Comparison of ENCODE assay signal across 8 cellular contexts in genomic region chr17:78421534-78422266, GRCh38. TPM values are rescaled to one million over a fixed set of nuclear protein-coding genes. Genes with fewer than 3 reads are reported as not detected.
A peak's percentile ranks its signal among the peaks of the same experiment; 100 is the strongest.
DNase-seq lines count a peak whose midpoint lies in the region; ATAC-seq and TF ChIP-seq lines count a peak whose summit lies in the region.

No MANE protein-coding gene starts in this region.

- DNase-seq in NCI-H1436 (lab: John Stamatoyannopoulos, UW) (peak; percentile 74), NCI-H1436 treated with DMSO at 0.1 percent for 48 hours (lab: John Stamatoyannopoulos, UW) (no peak), NCI-H128 (lab: John Stamatoyannopoulos, UW; ENCODE audit: unreplicated experiment) (peak; percentile 9), WERI-Rb-1 (peak; percentile 87), MCF 10A (ENCODE audit: unreplicated experiment) (peak; percentile 70), immature natural killer cell (peak; percentile 56 to 68 (median 60))
- DNase-seq in stimulated activated CD4-positive, alpha-beta T cell treated with anti-CD3 and anti-CD28 coated beads, Interleukin-15, amount 100 ng/mL, for 24 hours, result peak; percentile 80

- H3K9me3 Mint-ChIP-seq in MCF 10A (ENCODE audit: unreplicated experiment) (no peaks in the 10 kb centered on the region), immature natural killer cell (no peaks in the 10 kb centered on the region)

- H3K4me3 Mint-ChIP-seq in MCF 10A (ENCODE audit: unreplicated experiment), result no peak overlapping the region
- no peak overlapping the region for H3K4me3 Mint-ChIP-seq in immature natural killer cell

- POLR2A ChIA-PET in MCF 10A (lab: Yijun Ruan, JAX), result interaction anchor here (0.7 to 3.0 kb wide), 12 partner anchors 18 to 170 kb away, joined by 3 to 21 read pairs (median 4); no protein-coding TSS in a partner anchor

- no TSS peak for BruUV-seq in MCF 10A (replicated peaks; lab: Mats Ljungman, UMichigan)

- intact Hi-C loops in MCF 10A (cut with micrococcal nuclease), result loop anchor here (1.0 kb wide), 3 partner anchors 61 to 170 kb away; partner anchors contain the start of gene SOCS3

- no peak overlapping the region for H3K4me3 ChIP-seq in WERI-Rb-1 (ENCODE audit: low read depth, low read length)

- peaks cover 79% of the 10 kb centered on the region for H3K36me3 ChIP-seq in WERI-Rb-1

- peaks cover 58% of the 10 kb centered on the region for H3K36me3 Mint-ChIP-seq in MCF 10A (ENCODE audit: insufficient read depth, unreplicated experiment)
- H3K36me3 Mint-ChIP-seq in immature natural killer cell, result peaks cover 7 to 19% (median 9%) of the 10 kb centered on the region in 3 donors

- TF ChIP-seq CTCF in WERI-Rb-1 (IDR thresholded peaks at IDR 0.05; ENCODE audit: low read depth, low read length) (peak; percentile 98), MCF 10A (IDR thresholded peaks at IDR 0.05; ENCODE audit: unreplicated experiment) (peak; percentile 97)

- H3K27me3 ChIP-seq in WERI-Rb-1 (ENCODE audit: insufficient read depth, low read depth, severe bottlenecking), result no peaks in the 10 kb centered on the region

- H3K27ac Mint-ChIP-seq in MCF 10A (ENCODE audit: low read depth, unreplicated experiment) (no peak overlapping the region), immature natural killer cell (peak overlapping the region in 3 of 6 donors; percentile 40 to 44 (median 40))

- no peaks in the 10 kb centered on the region for H3K9me3 ChIP-seq in WERI-Rb-1 (ENCODE audit: severe bottlenecking)

- H3K27me3 Mint-ChIP-seq in MCF 10A (ENCODE audit: insufficient read depth, unreplicated experiment) (no peaks in the 10 kb centered on the region), immature natural killer cell (ENCODE audit: low read depth in 3 of 3) (peaks cover 0 to 2% (median 0%) of the 10 kb centered on the region in 3 donors)

- H3K4me1 Mint-ChIP-seq in MCF 10A (ENCODE audit: insufficient read depth, unreplicated experiment) (peaks cover 7% of the 10 kb centered on the region), immature natural killer cell (peaks cover 16 to 17% of the 10 kb centered on the region in 2 donors)

- ATAC-seq in GM21381 (IDR thresholded peaks at IDR 0.05; ENCODE audit: unreplicated experiment), result no peak

- CTCF ChIA-PET in MCF 10A (lab: Yijun Ruan, JAX), result interaction anchor here (0.5 to 7.2 kb wide), 33 partner anchors 9 to 831 kb away, joined by 3 to 54 read pairs (median 4); partner anchors contain the start of gene SOCS3

- no peak overlapping the region for H3K27ac ChIP-seq in WERI-Rb-1

RNA-seq across cellular contexts. Expression of gene PGS1, which starts 43.3 kb away (rescaled TPM):
- 25.7 and 31.8 TPM in 2 replicates for total RNA-seq in MCF 10A (2022)
- polyA plus RNA-seq in immature natural killer cell, result 10 to 100 TPM; 17.0 to 27.5 (median 27.2) TPM
